In genomic region chr12:2306012-2306411, GRCh38 we compare ENCODE assay signal across 11 cellular contexts.
DNase-seq lines count a peak whose midpoint lies in the region; ATAC-seq and TF ChIP-seq lines count a peak whose summit lies in the region.
"Had no signal": no experiment of that assay in that cellular context is flagged by ENCODE, and none has a peak within 500 bp of the region (broad histone marks: within the 10 kb centered on the region; RNA-seq: fewer than 3 reads in every experiment).

No MANE protein-coding gene starts in this region.

- DNase-seq in activated CD8-positive, alpha-beta T cell treated with anti-CD3 and anti-CD28 coated beads for 36 hours, result no peak
- no peak for DNase-seq in activated CD8-positive, alpha-beta T cell treated with anti-CD3 and anti-CD28 coated beads, Interleukin-2, amount 10 ng/mL, durations not matched to agents 7 days and 5 days
- DNase-seq in NCI-H187 treated with DMSO at 0.1 percent for 48 hours (lab: John Stamatoyannopoulos, UW), result peak; percentile 31
- no peak for DNase-seq in coronary artery (ENCODE audit: low spot score)
- DNase-seq in stimulated activated naive B cell treated with anti-CD40 and anti-IgM and Interleukin-4, amounts not matched to agents 10 μg/mL and 1 μg/mL and 100 μg/mL, for 72 hours, result no peak
- DNase-seq in body of pancreas, result no peak
- DNase-seq in activated T-cell treated with anti-CD3 and anti-CD28 coated beads, Interleukin-2, amount 50 U/mL, for 1 hour, result no peak
- DNase-seq: NCI-H2029; stimulated activated naive CD4-positive, alpha-beta T cell had no signal

- no peaks in the 10 kb centered on the region for H3K36me3 ChIP-seq in body of pancreas (replicated peaks in 1 of 2; ENCODE audit: insufficient read depth in 1 of 2, low read depth in 2 of 2)

- H3K4me3 ChIP-seq in coronary artery (no peak overlapping the region), body of pancreas (no peak overlapping the region)

- no peaks in the 10 kb centered on the region for H3K27me3 Mint-ChIP-seq in activated CD8-positive, alpha-beta T cell treated with anti-CD3 and anti-CD28 coated beads for 36 hours
- H3K27me3 Mint-ChIP-seq in activated CD8-positive, alpha-beta T cell treated with anti-CD3 and anti-CD28 coated beads, Interleukin-2, amount 10 ng/mL, durations not matched to agents 7 days and 5 days (ENCODE audit: low read depth), result no peaks in the 10 kb centered on the region
- no peaks in the 10 kb centered on the region for H3K27me3 Mint-ChIP-seq in stimulated activated naive B cell treated with anti-CD40 and anti-IgM and Interleukin-4, amounts not matched to agents 10 μg/mL and 1 μg/mL and 100 μg/mL, for 72 hours

- no peaks in the 10 kb centered on the region for H3K9me3 Mint-ChIP-seq in activated CD8-positive, alpha-beta T cell treated with anti-CD3 and anti-CD28 coated beads for 36 hours
- no peaks in the 10 kb centered on the region for H3K9me3 Mint-ChIP-seq in activated CD8-positive, alpha-beta T cell treated with anti-CD3 and anti-CD28 coated beads, Interleukin-2, amount 10 ng/mL, durations not matched to agents 7 days and 5 days (ENCODE audit: insufficient read depth)
- H3K9me3 Mint-ChIP-seq in stimulated activated naive B cell treated with anti-CD40 and anti-IgM and Interleukin-4, amounts not matched to agents 10 μg/mL and 1 μg/mL and 100 μg/mL, for 72 hours, result peaks cover 3 to 4% of the 10 kb centered on the region in 2 donors
- H3K9me3 Mint-ChIP-seq: central memory CD8-positive, alpha-beta T cell had no signal

- no peak for TF ChIP-seq POLR2A in body of pancreas (IDR thresholded peaks at IDR 0.05)

- no peak for TF ChIP-seq CTCF in activated CD8-positive, alpha-beta T cell treated with anti-CD3 and anti-CD28 coated beads for 36 hours (IDR thresholded peaks at IDR 0.05)
- TF ChIP-seq CTCF in coronary artery (IDR thresholded peaks at IDR 0.05), result no peak
- TF ChIP-seq CTCF in body of pancreas (IDR thresholded peaks at IDR 0.05), result no peak

- H3K36me3 Mint-ChIP-seq in activated CD8-positive, alpha-beta T cell treated with anti-CD3 and anti-CD28 coated beads for 36 hours (ENCODE audit: low read depth), result no peaks in the 10 kb centered on the region
- no peaks in the 10 kb centered on the region for H3K36me3 Mint-ChIP-seq in activated CD8-positive, alpha-beta T cell treated with anti-CD3 and anti-CD28 coated beads, Interleukin-2, amount 10 ng/mL, durations not matched to agents 7 days and 5 days (ENCODE audit: low read depth)
- H3K36me3 Mint-ChIP-seq in stimulated activated naive B cell treated with anti-CD40 and anti-IgM and Interleukin-4, amounts not matched to agents 10 μg/mL and 1 μg/mL and 100 μg/mL, for 72 hours, result no peaks in the 10 kb centered on the region

- H3K27ac ChIP-seq in coronary artery, result peak overlapping the region; percentile 6 to 88
- no peak overlapping the region for H3K27ac ChIP-seq in body of pancreas

- H3K27ac Mint-ChIP-seq in activated CD8-positive, alpha-beta T cell treated with anti-CD3 and anti-CD28 coated beads for 36 hours, result no peak overlapping the region
- H3K27ac Mint-ChIP-seq in activated CD8-positive, alpha-beta T cell treated with anti-CD3 and anti-CD28 coated beads, Interleukin-2, amount 10 ng/mL, durations not matched to agents 7 days and 5 days, result no peak overlapping the region
- H3K27ac Mint-ChIP-seq in stimulated activated naive B cell treated with anti-CD40 and anti-IgM and Interleukin-4, amounts not matched to agents 10 μg/mL and 1 μg/mL and 100 μg/mL, for 72 hours, result no peak overlapping the region

- 54 to 61% methylated on average over 3 of the region's 3 CpGs for WGBS in body of pancreas, 2 donors

- intact Hi-C loops in activated CD8-positive, alpha-beta T cell treated with anti-CD3 and anti-CD28 coated beads for 36 hours (cut with micrococcal nuclease), result no loop called here
- intact Hi-C loops in body of pancreas (cut with DNase I), result no loop called here

- H3K4me1 ChIP-seq in body of pancreas, result no peaks in the 10 kb centered on the region

- no peaks in the 10 kb centered on the region for H3K9me3 ChIP-seq in body of pancreas

- CTCF ChIA-PET in activated CD8-positive, alpha-beta T cell treated with anti-CD3 and anti-CD28 coated beads for 36 hours (lab: Charles Lee), result interaction anchor here (1.1 to 2.1 kb wide), 3 partner anchors 14 to 277 kb away, joined by 3 to 8 read pairs (median 4); no protein-coding TSS in a partner anchor
- CTCF ChIA-PET in activated CD8-positive, alpha-beta T cell treated with anti-CD3 and anti-CD28 coated beads, Interleukin-2, amount 10 ng/mL, durations not matched to agents 7 days and 5 days (lab: Charles Lee), result no interaction called here

- H3K4me3 Mint-ChIP-seq in activated CD8-positive, alpha-beta T cell treated with anti-CD3 and anti-CD28 coated beads for 36 hours, result no peak overlapping the region
- no peak overlapping the region for H3K4me3 Mint-ChIP-seq in activated CD8-positive, alpha-beta T cell treated with anti-CD3 and anti-CD28 coated beads, Interleukin-2, amount 10 ng/mL, durations not matched to agents 7 days and 5 days
- H3K4me3 Mint-ChIP-seq in stimulated activated naive B cell treated with anti-CD40 and anti-IgM and Interleukin-4, amounts not matched to agents 10 μg/mL and 1 μg/mL and 100 μg/mL, for 72 hours, result no peak overlapping the region
- H3K4me3 Mint-ChIP-seq: central memory CD8-positive, alpha-beta T cell had no signal

- peaks cover 3% of the 10 kb centered on the region for H3K4me1 Mint-ChIP-seq in activated CD8-positive, alpha-beta T cell treated with anti-CD3 and anti-CD28 coated beads for 36 hours (ENCODE audit: low read depth)
- H3K4me1 Mint-ChIP-seq in activated CD8-positive, alpha-beta T cell treated with anti-CD3 and anti-CD28 coated beads, Interleukin-2, amount 10 ng/mL, durations not matched to agents 7 days and 5 days (ENCODE audit: low read depth), result peaks cover 4% of the 10 kb centered on the region
- H3K4me1 Mint-ChIP-seq in stimulated activated naive B cell treated with anti-CD40 and anti-IgM and Interleukin-4, amounts not matched to agents 10 μg/mL and 1 μg/mL and 100 μg/mL, for 72 hours, result peaks cover 0 to 2% of the 10 kb centered on the region in 2 donors
- H3K4me1 Mint-ChIP-seq: central memory CD8-positive, alpha-beta T cell had no signal

- ATAC-seq in activated CD8-positive, alpha-beta T cell treated with anti-CD3 and anti-CD28 coated beads for 36 hours, result peak; percentile 34
- ATAC-seq in activated CD8-positive, alpha-beta T cell treated with anti-CD3 and anti-CD28 coated beads, Interleukin-2, amount 10 ng/mL, durations not matched to agents 7 days and 5 days, result no peak
- ATAC-seq in stimulated activated naive B cell treated with anti-CD40 and anti-IgM and Interleukin-4, amounts not matched to agents 10 μg/mL and 1 μg/mL and 100 μg/mL, for 72 hours (replicated peaks), result peak; percentile 19 to 25
- no peak for ATAC-seq in HG03135 (IDR thresholded peaks at IDR 0.05; ENCODE audit: unreplicated experiment)
- ATAC-seq in body of pancreas, result no peak

- H3K27me3 ChIP-seq in body of pancreas, result no peaks in the 10 kb centered on the region

- POLR2A ChIA-PET in activated CD8-positive, alpha-beta T cell treated with anti-CD3 and anti-CD28 coated beads for 36 hours (lab: Charles Lee), result no interaction called here
- POLR2A ChIA-PET in activated CD8-positive, alpha-beta T cell treated with anti-CD3 and anti-CD28 coated beads, Interleukin-2, amount 10 ng/mL, durations not matched to agents 7 days and 5 days (lab: Charles Lee), result no interaction called here

Comparison
In these comparisons a context has a peak if more than half of its experiments do, and no peak if none do; other contexts are left out.
1. ATAC-seq: peak in activated CD8-positive, alpha-beta T cell treated with anti-CD3 and anti-CD28 coated beads for 36 hours (single experiment) and stimulated activated naive B cell treated with anti-CD40 and anti-IgM and Interleukin-4, amounts not matched to agents 10 μg/mL and 1 μg/mL and 100 μg/mL, for 72 hours (2 of 2); none in activated CD8-positive, alpha-beta T cell treated with anti-CD3 and anti-CD28 coated beads, Interleukin-2, amount 10 ng/mL, durations not matched to agents 7 days and 5 days (single experiment), HG03135 (single experiment) and body of pancreas (single experiment).
2. H3K27ac ChIP-seq: peak in coronary artery (2 of 2); none in body of pancreas (0 of 4).